Comparison of ENCODE assay signal across 1 cellular context in genomic region chr7:105020926-105021325, GRCh38.
TF ChIP-seq lines count a peak whose summit lies in the region.

No MANE protein-coding gene starts in this region.

TF ChIP-seq in GM12878, 131 proteins besides CTCF, POLR2A, EP300 and RAD21 (continued from another document):
- TF ChIP-seq RUNX3 (IDR thresholded peaks at IDR 0.05; ENCODE audit: low read length) (no peak), BRCA1 (IDR thresholded peaks at IDR 0.05; ENCODE audit: low read depth, low read length) (no peak)
